ENCODE assay signal across 2 cellular contexts in the genomic region with DNA sequence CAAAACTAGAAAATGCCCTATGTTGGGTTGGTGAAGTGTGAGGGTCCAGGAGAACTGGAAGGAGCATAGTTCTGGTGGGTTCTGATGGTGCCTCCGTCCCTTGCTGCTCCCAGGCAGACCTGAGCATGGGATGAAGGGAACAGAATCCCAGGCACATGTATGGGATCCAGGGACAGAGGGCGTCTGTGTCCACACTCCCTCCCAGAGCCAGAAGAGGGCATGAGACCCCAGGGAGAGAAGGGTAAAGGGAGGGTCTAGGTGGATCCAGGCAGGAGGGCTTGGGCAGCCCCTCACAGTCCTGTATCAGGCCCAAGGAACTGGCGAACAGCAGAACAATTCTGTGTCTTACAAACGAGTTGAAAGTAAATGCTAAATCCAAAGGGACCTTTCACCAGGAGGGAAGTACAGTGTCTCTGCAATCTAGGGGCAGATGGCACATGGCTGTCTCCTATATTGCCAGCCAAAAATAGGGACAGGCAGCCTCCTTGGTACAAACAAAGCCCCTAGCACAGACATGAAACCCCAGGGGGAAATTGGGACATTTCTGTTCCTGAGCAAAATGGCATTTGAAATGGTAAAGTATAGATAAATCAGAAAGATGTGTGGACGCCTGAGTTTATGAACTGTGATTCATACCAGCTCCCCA.
TF ChIP-seq lines count a peak whose summit lies in the region.

No MANE protein-coding gene starts in this region.

TF ChIP-seq in HCT116, 20 proteins besides CTCF, POLR2A, EP300 and RAD21:
- TF ChIP-seq TCF7L2 (IDR thresholded peaks at IDR 0.05; ENCODE audit: borderline replicate concordance, extremely low read depth, insufficient read depth, insufficient read length), result no peak
- TF ChIP-seq EZH2phosphoT487 (IDR thresholded peaks at IDR 0.05; ENCODE audit: borderline replicate concordance), result no peak
- TF ChIP-seq, protein P1, sequence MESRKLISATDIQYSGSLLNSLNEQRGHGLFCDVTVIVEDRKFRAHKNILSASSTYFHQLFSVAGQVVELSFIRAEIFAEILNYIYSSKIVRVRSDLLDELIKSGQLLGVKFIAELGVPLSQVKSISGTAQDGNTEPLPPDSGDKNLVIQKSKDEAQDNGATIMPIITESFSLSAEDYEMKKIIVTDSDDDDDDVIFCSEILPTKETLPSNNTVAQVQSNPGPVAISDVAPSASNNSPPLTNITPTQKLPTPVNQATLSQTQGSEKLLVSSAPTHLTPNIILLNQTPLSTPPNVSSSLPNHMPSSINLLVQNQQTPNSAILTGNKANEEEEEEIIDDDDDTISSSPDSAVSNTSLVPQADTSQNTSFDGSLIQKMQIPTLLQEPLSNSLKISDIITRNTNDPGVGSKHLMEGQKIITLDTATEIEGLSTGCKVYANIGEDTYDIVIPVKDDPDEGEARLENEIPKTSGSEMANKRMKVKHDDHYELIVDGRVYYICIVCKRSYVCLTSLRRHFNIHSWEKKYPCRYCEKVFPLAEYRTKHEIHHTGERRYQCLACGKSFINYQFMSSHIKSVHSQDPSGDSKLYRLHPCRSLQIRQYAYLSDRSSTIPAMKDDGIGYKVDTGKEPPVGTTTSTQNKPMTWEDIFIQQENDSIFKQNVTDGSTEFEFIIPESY (IDR thresholded peaks at IDR 0.05; ENCODE audit: extremely low read depth, insufficient replicate concordance, low read length), result no peak
- no peak for TF ChIP-seq POLR2AphosphoS5 (IDR thresholded peaks at IDR 0.05; ENCODE audit: low read depth, low read length)
- TF ChIP-seq SRF (IDR thresholded peaks at IDR 0.05; ENCODE audit: low read depth), result no peak
- no peak for TF ChIP-seq SIN3A (IDR thresholded peaks at IDR 0.05; ENCODE audit: low read depth)
- no peak for TF ChIP-seq SP1 (IDR thresholded peaks at IDR 0.05; ENCODE audit: low read depth)

TF ChIP-seq in K562, 482 proteins besides CTCF, POLR2A, EP300 and RAD21:
- TF ChIP-seq, protein P2, sequence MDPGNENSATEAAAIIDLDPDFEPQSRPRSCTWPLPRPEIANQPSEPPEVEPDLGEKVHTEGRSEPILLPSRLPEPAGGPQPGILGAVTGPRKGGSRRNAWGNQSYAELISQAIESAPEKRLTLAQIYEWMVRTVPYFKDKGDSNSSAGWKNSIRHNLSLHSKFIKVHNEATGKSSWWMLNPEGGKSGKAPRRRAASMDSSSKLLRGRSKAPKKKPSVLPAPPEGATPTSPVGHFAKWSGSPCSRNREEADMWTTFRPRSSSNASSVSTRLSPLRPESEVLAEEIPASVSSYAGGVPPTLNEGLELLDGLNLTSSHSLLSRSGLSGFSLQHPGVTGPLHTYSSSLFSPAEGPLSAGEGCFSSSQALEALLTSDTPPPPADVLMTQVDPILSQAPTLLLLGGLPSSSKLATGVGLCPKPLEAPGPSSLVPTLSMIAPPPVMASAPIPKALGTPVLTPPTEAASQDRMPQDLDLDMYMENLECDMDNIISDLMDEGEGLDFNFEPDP (CRISPR knock-in tag; IDR thresholded peaks at IDR 0.05), result no peak
- TF ChIP-seq ZNF146 (CRISPR knock-in tag; IDR thresholded peaks at IDR 0.05; ENCODE audit: unreplicated experiment), result no peak
- TF ChIP-seq LEF1 (IDR thresholded peaks at IDR 0.05), result no peak
- TF ChIP-seq CBX1 (IDR thresholded peaks at IDR 0.05; ENCODE audit: low read depth), result no peak
- TF ChIP-seq, protein P3, sequence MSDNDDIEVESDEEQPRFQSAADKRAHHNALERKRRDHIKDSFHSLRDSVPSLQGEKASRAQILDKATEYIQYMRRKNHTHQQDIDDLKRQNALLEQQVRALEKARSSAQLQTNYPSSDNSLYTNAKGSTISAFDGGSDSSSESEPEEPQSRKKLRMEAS (CRISPR knock-in tag; IDR thresholded peaks at IDR 0.05), result no peak
- TF ChIP-seq EGR1 (conservative IDR thresholded peaks at IDR 0.05), result no peak
- TF ChIP-seq ZKSCAN3 (CRISPR knock-in tag; IDR thresholded peaks at IDR 0.05), result no peak
- TF ChIP-seq, protein P4, sequence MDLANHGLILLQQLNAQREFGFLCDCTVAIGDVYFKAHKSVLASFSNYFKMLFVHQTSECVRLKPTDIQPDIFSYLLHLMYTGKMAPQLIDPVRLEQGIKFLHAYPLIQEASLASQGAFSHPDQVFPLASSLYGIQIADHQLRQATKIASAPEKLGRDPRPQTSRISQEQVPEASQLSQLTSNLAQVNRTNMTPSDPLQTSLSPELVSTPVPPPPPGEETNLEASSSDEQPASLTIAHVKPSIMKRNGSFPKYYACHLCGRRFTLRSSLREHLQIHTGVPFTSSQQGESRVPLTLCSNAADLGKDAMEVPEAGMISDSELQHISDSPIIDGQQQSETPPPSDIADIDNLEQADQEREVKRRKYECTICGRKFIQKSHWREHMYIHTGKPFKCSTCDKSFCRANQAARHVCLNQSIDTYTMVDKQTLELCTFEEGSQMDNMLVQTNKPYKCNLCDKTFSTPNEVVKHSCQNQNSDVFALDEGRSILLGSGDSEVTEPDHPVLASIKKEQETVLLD (IDR thresholded peaks at IDR 0.05), result no peak
- TF ChIP-seq, protein P5, sequence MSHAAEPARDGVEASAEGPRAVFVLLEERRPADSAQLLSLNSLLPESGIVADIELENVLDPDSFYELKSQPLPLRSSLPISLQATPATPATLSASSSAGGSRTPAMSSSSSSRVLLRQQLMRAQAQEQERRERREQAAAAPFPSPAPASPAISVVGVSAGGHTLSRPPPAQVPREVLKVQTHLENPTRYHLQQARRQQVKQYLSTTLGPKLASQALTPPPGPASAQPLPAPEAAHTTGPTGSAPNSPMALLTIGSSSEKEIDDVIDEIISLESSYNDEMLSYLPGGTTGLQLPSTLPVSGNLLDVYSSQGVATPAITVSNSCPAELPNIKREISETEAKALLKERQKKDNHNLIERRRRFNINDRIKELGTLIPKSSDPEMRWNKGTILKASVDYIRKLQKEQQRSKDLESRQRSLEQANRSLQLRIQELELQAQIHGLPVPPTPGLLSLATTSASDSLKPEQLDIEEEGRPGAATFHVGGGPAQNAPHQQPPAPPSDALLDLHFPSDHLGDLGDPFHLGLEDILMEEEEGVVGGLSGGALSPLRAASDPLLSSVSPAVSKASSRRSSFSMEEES (CRISPR knock-in tag; IDR thresholded peaks at IDR 0.05), result no peak
- TF ChIP-seq SP2 (IDR thresholded peaks at IDR 0.05; ENCODE audit: extremely low read depth, low read depth, low read length, poor library complexity, severe bottlenecking), result no peak
- TF ChIP-seq RFX7 (CRISPR knock-in tag; IDR thresholded peaks at IDR 0.05), result no peak
- no peak for TF ChIP-seq GATA2 (CRISPR knock-in tag; IDR thresholded peaks at IDR 0.05)
- TF ChIP-seq SMARCA5 (IDR thresholded peaks at IDR 0.05), result no peak
- TF ChIP-seq NCOA2 (IDR thresholded peaks at IDR 0.05; ENCODE audit: partially characterized antibody in 2 of 2), result no peak
- no peak for TF ChIP-seq NR2C1 (IDR thresholded peaks at IDR 0.05)
- no peak for TF ChIP-seq NR2C1 (tag; IDR thresholded peaks at IDR 0.05)
- TF ChIP-seq, protein P6, sequence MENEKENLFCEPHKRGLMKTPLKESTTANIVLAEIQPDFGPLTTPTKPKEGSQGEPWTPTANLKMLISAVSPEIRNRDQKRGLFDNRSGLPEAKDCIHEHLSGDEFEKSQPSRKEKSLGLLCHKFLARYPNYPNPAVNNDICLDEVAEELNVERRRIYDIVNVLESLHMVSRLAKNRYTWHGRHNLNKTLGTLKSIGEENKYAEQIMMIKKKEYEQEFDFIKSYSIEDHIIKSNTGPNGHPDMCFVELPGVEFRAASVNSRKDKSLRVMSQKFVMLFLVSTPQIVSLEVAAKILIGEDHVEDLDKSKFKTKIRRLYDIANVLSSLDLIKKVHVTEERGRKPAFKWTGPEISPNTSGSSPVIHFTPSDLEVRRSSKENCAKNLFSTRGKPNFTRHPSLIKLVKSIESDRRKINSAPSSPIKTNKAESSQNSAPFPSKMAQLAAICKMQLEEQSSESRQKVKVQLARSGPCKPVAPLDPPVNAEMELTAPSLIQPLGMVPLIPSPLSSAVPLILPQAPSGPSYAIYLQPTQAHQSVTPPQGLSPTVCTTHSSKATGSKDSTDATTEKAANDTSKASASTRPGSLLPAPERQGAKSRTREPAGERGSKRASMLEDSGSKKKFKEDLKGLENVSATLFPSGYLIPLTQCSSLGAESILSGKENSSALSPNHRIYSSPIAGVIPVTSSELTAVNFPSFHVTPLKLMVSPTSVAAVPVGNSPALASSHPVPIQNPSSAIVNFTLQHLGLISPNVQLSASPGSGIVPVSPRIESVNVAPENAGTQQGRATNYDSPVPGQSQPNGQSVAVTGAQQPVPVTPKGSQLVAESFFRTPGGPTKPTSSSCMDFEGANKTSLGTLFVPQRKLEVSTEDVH (IDR thresholded peaks at IDR 0.05; ENCODE audit: low read depth, partially characterized antibody), result no peak
- no peak for TF ChIP-seq NFIX (CRISPR knock-in tag; IDR thresholded peaks at IDR 0.05; ENCODE audit: low read depth)
- no peak for TF ChIP-seq CHD4 (IDR thresholded peaks at IDR 0.05; ENCODE audit: insufficient read depth, insufficient replicate concordance, low read depth, low read length, poor library complexity, severe bottlenecking)
